ENCODE assay signal across 2 cellular contexts in the genomic region with DNA sequence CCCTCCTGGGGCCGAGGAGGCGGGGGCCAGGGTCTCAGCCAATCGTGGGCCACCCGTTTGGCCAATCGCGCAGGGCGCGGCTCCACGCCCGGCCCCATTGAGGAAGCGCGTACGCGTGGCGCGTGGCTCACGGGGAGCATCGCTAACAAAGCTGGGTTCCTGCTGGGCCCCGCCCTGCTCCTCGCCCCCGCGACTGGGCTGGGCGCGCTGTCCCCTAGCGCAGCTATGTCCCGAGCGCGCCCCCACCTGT.
TF ChIP-seq lines count a peak whose summit lies in the region.

No MANE protein-coding gene starts in this region.

TF ChIP-seq in GM23338, 12 proteins besides CTCF, POLR2A, EP300 and RAD21 (continued from another document):
- TF ChIP-seq ZNF331 (CRISPR knock-in tag; IDR thresholded peaks at IDR 0.05; ENCODE audit: low read depth) (no peak), CREB1 (CRISPR knock-in tag; IDR thresholded peaks at IDR 0.05; ENCODE audit: low read depth) (no peak), EZH2phosphoT487 (IDR thresholded peaks at IDR 0.05; ENCODE audit: unreplicated experiment) (no peak), STAT1 (IDR thresholded peaks at IDR 0.05; ENCODE audit: unreplicated experiment) (no peak), POLR2AphosphoS5 (IDR thresholded peaks at IDR 0.05; ENCODE audit: low read depth) (no peak)
- TF ChIP-seq, protein P1, sequence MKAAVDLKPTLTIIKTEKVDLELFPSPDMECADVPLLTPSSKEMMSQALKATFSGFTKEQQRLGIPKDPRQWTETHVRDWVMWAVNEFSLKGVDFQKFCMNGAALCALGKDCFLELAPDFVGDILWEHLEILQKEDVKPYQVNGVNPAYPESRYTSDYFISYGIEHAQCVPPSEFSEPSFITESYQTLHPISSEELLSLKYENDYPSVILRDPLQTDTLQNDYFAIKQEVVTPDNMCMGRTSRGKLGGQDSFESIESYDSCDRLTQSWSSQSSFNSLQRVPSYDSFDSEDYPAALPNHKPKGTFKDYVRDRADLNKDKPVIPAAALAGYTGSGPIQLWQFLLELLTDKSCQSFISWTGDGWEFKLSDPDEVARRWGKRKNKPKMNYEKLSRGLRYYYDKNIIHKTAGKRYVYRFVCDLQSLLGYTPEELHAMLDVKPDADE (IDR thresholded peaks at IDR 0.05), result no peak
- TF ChIP-seq, protein P2, sequence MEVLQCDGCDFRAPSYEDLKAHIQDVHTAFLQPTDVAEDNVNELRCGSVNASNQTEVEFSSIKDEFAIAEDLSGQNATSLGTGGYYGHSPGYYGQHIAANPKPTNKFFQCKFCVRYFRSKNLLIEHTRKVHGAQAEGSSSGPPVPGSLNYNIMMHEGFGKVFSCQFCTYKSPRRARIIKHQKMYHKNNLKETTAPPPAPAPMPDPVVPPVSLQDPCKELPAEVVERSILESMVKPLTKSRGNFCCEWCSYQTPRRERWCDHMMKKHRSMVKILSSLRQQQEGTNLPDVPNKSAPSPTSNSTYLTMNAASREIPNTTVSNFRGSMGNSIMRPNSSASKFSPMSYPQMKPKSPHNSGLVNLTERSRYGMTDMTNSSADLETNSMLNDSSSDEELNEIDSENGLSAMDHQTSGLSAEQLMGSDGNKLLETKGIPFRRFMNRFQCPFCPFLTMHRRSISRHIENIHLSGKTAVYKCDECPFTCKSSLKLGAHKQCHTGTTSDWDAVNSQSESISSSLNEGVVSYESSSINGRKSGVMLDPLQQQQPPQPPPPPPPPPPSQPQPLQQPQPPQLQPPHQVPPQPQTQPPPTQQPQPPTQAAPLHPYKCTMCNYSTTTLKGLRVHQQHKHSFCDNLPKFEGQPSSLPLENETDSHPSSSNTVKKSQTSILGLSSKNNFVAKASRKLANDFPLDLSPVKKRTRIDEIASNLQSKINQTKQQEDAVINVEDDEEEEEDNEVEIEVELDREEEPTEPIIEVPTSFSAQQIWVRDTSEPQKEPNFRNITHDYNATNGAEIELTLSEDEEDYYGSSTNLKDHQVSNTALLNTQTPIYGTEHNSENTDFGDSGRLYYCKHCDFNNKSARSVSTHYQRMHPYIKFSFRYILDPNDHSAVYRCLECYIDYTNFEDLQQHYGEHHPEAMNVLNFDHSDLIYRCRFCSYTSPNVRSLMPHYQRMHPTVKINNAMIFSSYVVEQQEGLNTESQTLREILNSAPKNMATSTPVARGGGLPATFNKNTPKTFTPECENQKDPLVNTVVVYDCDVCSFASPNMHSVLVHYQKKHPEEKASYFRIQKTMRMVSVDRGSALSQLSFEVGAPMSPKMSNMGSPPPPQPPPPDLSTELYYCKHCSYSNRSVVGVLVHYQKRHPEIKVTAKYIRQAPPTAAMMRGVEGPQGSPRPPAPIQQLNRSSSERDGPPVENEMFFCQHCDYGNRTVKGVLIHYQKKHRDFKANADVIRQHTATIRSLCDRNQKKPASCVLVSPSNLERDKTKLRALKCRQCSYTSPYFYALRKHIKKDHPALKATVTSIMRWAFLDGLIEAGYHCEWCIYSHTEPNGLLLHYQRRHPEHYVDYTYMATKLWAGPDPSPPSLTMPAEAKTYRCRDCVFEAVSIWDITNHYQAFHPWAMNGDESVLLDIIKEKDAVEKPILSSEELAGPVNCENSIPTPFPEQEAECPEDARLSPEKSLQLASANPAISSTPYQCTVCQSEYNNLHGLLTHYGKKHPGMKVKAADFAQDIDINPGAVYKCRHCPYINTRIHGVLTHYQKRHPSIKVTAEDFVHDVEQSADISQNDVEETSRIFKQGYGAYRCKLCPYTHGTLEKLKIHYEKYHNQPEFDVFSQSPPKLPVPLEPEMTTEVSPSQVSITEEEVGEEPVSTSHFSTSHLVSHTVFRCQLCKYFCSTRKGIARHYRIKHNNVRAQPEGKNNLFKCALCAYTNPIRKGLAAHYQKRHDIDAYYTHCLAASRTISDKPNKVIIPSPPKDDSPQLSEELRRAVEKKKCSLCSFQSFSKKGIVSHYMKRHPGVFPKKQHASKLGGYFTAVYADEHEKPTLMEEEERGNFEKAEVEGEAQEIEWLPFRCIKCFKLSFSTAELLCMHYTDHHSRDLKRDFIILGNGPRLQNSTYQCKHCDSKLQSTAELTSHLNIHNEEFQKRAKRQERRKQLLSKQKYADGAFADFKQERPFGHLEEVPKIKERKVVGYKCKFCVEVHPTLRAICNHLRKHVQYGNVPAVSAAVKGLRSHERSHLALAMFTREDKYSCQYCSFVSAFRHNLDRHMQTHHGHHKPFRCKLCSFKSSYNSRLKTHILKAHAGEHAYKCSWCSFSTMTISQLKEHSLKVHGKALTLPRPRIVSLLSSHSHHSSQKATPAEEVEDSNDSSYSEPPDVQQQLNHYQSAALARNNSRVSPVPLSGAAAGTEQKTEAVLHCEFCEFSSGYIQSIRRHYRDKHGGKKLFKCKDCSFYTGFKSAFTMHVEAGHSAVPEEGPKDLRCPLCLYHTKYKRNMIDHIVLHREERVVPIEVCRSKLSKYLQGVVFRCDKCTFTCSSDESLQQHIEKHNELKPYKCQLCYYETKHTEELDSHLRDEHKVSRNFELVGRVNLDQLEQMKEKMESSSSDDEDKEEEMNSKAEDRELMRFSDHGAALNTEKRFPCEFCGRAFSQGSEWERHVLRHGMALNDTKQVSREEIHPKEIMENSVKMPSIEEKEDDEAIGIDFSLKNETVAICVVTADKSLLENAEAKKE (CRISPR knock-in tag; IDR thresholded peaks at IDR 0.05), result no peak

TF ChIP-seq in WTC11, 78 proteins besides CTCF, POLR2A, EP300 and RAD21 (continued from another document):
- TF ChIP-seq, protein P3, sequence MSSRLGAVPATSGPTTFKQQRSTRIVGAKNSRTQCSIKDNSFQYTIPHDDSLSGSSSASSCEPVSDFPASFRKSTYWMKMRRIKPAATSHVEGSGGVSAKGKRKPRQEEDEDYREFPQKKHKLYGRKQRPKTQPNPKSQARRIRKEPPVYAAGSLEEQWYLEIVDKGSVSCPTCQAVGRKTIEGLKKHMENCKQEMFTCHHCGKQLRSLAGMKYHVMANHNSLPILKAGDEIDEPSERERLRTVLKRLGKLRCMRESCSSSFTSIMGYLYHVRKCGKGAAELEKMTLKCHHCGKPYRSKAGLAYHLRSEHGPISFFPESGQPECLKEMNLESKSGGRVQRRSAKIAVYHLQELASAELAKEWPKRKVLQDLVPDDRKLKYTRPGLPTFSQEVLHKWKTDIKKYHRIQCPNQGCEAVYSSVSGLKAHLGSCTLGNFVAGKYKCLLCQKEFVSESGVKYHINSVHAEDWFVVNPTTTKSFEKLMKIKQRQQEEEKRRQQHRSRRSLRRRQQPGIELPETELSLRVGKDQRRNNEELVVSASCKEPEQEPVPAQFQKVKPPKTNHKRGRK (CRISPR knock-in tag; IDR thresholded peaks at IDR 0.05; ENCODE audit: borderline replicate concordance), result no peak
- TF ChIP-seq RORB (CRISPR knock-in tag; IDR thresholded peaks at IDR 0.05) (no peak), ZNF416 (CRISPR knock-in tag; IDR thresholded peaks at IDR 0.05) (no peak), ESRRA (CRISPR knock-in tag; IDR thresholded peaks at IDR 0.05; ENCODE audit: borderline replicate concordance) (no peak)
- TF ChIP-seq, protein P4, sequence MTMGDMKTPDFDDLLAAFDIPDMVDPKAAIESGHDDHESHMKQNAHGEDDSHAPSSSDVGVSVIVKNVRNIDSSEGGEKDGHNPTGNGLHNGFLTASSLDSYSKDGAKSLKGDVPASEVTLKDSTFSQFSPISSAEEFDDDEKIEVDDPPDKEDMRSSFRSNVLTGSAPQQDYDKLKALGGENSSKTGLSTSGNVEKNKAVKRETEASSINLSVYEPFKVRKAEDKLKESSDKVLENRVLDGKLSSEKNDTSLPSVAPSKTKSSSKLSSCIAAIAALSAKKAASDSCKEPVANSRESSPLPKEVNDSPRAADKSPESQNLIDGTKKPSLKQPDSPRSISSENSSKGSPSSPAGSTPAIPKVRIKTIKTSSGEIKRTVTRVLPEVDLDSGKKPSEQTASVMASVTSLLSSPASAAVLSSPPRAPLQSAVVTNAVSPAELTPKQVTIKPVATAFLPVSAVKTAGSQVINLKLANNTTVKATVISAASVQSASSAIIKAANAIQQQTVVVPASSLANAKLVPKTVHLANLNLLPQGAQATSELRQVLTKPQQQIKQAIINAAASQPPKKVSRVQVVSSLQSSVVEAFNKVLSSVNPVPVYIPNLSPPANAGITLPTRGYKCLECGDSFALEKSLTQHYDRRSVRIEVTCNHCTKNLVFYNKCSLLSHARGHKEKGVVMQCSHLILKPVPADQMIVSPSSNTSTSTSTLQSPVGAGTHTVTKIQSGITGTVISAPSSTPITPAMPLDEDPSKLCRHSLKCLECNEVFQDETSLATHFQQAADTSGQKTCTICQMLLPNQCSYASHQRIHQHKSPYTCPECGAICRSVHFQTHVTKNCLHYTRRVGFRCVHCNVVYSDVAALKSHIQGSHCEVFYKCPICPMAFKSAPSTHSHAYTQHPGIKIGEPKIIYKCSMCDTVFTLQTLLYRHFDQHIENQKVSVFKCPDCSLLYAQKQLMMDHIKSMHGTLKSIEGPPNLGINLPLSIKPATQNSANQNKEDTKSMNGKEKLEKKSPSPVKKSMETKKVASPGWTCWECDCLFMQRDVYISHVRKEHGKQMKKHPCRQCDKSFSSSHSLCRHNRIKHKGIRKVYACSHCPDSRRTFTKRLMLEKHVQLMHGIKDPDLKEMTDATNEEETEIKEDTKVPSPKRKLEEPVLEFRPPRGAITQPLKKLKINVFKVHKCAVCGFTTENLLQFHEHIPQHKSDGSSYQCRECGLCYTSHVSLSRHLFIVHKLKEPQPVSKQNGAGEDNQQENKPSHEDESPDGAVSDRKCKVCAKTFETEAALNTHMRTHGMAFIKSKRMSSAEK (CRISPR knock-in tag; IDR thresholded peaks at IDR 0.05; ENCODE audit: borderline replicate concordance), result no peak
- TF ChIP-seq, protein P5, sequence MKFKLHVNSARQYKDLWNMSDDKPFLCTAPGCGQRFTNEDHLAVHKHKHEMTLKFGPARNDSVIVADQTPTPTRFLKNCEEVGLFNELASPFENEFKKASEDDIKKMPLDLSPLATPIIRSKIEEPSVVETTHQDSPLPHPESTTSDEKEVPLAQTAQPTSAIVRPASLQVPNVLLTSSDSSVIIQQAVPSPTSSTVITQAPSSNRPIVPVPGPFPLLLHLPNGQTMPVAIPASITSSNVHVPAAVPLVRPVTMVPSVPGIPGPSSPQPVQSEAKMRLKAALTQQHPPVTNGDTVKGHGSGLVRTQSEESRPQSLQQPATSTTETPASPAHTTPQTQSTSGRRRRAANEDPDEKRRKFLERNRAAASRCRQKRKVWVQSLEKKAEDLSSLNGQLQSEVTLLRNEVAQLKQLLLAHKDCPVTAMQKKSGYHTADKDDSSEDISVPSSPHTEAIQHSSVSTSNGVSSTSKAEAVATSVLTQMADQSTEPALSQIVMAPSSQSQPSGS (CRISPR knock-in tag; IDR thresholded peaks at IDR 0.05; ENCODE audit: borderline replicate concordance, low read depth), result no peak
- TF ChIP-seq, protein P6, sequence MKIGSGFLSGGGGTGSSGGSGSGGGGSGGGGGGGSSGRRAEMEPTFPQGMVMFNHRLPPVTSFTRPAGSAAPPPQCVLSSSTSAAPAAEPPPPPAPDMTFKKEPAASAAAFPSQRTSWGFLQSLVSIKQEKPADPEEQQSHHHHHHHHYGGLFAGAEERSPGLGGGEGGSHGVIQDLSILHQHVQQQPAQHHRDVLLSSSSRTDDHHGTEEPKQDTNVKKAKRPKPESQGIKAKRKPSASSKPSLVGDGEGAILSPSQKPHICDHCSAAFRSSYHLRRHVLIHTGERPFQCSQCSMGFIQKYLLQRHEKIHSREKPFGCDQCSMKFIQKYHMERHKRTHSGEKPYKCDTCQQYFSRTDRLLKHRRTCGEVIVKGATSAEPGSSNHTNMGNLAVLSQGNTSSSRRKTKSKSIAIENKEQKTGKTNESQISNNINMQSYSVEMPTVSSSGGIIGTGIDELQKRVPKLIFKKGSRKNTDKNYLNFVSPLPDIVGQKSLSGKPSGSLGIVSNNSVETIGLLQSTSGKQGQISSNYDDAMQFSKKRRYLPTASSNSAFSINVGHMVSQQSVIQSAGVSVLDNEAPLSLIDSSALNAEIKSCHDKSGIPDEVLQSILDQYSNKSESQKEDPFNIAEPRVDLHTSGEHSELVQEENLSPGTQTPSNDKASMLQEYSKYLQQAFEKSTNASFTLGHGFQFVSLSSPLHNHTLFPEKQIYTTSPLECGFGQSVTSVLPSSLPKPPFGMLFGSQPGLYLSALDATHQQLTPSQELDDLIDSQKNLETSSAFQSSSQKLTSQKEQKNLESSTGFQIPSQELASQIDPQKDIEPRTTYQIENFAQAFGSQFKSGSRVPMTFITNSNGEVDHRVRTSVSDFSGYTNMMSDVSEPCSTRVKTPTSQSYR (CRISPR knock-in tag; IDR thresholded peaks at IDR 0.05), result no peak
- TF ChIP-seq, protein P7, sequence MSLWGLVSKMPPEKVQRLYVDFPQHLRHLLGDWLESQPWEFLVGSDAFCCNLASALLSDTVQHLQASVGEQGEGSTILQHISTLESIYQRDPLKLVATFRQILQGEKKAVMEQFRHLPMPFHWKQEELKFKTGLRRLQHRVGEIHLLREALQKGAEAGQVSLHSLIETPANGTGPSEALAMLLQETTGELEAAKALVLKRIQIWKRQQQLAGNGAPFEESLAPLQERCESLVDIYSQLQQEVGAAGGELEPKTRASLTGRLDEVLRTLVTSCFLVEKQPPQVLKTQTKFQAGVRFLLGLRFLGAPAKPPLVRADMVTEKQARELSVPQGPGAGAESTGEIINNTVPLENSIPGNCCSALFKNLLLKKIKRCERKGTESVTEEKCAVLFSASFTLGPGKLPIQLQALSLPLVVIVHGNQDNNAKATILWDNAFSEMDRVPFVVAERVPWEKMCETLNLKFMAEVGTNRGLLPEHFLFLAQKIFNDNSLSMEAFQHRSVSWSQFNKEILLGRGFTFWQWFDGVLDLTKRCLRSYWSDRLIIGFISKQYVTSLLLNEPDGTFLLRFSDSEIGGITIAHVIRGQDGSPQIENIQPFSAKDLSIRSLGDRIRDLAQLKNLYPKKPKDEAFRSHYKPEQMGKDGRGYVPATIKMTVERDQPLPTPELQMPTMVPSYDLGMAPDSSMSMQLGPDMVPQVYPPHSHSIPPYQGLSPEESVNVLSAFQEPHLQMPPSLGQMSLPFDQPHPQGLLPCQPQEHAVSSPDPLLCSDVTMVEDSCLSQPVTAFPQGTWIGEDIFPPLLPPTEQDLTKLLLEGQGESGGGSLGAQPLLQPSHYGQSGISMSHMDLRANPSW (CRISPR knock-in tag; conservative IDR thresholded peaks at IDR 0.05; ENCODE audit: low read depth), result no peak
- TF ChIP-seq, protein P8, sequence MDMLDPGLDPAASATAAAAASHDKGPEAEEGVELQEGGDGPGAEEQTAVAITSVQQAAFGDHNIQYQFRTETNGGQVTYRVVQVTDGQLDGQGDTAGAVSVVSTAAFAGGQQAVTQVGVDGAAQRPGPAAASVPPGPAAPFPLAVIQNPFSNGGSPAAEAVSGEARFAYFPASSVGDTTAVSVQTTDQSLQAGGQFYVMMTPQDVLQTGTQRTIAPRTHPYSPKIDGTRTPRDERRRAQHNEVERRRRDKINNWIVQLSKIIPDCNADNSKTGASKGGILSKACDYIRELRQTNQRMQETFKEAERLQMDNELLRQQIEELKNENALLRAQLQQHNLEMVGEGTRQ (CRISPR knock-in tag; IDR thresholded peaks at IDR 0.05), result no peak
